ENCODE assay signal across 15 cellular contexts in the genomic region with DNA sequence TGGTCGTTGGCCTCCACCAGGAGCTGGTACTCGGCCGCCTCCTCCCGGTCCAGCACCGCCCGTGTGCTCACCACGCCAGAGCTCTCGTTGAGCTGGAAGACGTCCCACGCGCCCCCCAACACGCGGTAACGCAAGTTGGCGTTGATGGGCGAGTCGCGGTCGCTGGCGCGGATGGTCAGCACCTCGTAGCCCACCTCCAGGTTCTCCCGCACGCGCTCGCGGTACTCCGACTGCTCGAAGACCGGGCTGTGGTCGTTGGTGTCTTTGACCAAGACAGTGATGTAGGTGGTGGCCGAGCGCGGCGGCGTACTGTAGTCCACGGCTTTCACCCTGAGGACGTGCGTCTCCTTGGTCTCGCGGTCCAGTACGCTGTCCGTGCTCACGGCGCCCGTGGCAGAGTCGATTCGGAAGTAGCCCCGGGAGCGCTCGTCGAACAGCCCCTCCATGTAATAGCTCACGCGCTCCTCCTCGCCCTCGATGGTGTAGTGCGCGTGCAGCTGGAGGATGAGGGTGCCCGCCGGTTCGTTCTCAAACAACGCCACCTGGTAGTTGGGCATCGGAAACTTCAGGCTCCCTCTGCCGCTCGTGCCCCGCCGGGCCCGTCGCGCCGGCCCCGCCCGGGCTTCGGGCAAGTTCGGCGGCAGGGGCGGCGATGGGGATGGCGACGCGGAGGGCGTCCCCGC. TPM values are rescaled to one million over a fixed set of nuclear protein-coding genes. Genes with fewer than 3 reads are reported as not detected.
A peak's percentile ranks its signal among the peaks of the same experiment; 100 is the strongest.
DNase-seq lines count a peak whose midpoint lies in the region; ATAC-seq and TF ChIP-seq lines count a peak whose summit lies in the region.
"Had no signal": no experiment of that assay in that cellular context is flagged by ENCODE, and none has a peak within 500 bp of the region (broad histone marks: within the 10 kb centered on the region; RNA-seq: fewer than 3 reads in every experiment).

No MANE protein-coding gene starts in this region.

- no peaks in the 10 kb centered on the region for H3F3A ChIP-seq in GM23338 (replicated peaks; ENCODE audit: low read depth)

- peak overlapping the region; percentile 74 for H3K4me2 ChIP-seq in GM23338
- H3K4me2 ChIP-seq in hepatocyte, result peak overlapping the region; percentile 83
- H3K4me2 ChIP-seq in osteoblast (ENCODE audit: insufficient read depth, low read length), result no peak overlapping the region

- CTCF ChIA-PET in activated CD8-positive, alpha-beta memory T cell treated with anti-CD3 and anti-CD28 coated beads, Interleukin-2, amount 10 ng/mL, durations not matched to agents 7 days and 5 days (lab: Charles Lee), result no interaction called here

- H2AFZ ChIP-seq in GM23338, result no peak overlapping the region
- H2AFZ ChIP-seq in hepatocyte, result no peak overlapping the region
- no peak overlapping the region for H2AFZ ChIP-seq in osteoblast (ENCODE audit: low read length)

- DNase-seq in GM23338 (ENCODE audit: low spot score) (peak; percentile 47), RWPE2 (ENCODE audit: low spot score) (no peak), hepatocyte (ENCODE audit: low spot score) (no peak), osteoblast (ENCODE audit: insufficient read length, low spot score, missing footprints) (peak; percentile 84), transverse colon (no peak)
- DNase-seq in activated CD8-positive, alpha-beta memory T cell treated with anti-CD3 and anti-CD28 coated beads, Interleukin-2, amount 10 ng/mL, durations not matched to agents 7 days and 5 days, result no peak
- DNase-seq: CD4-positive, alpha-beta T cell; mucosa of descending colon; NCI-H1694; stimulated activated CD4-positive, alpha-beta T cell treated with anti-CD3 and anti-CD28 coated beads, Interleukin-4, amount 100 ng/mL, for 24 hours; stimulated activated naive CD8-positive, alpha-beta T cell treated with anti-CD3 and anti-CD28 coated beads, Interleukin-15, Interleukin-2, amounts not matched to agents 100 U/mL and 50 U/mL, for 24 hours had no signal

- intact Hi-C loops in transverse colon (cut with DNase I; ENCODE audit: low total_unique reads), result loop anchor here (10.0 kb wide), 1 partner anchor 411 kb away; no protein-coding TSS in a partner anchor

- H3K27me3 ChIP-seq in GM23338 (ENCODE audit: insufficient read depth) (peaks cover 43% of the 10 kb centered on the region), RWPE2 (ENCODE audit: insufficient read depth, poor library complexity, severe bottlenecking) (no peaks in the 10 kb centered on the region), hepatocyte (peaks cover 18% of the 10 kb centered on the region), osteoblast (ENCODE audit: insufficient read depth, low read length) (peaks cover 20% of the 10 kb centered on the region), transverse colon (peaks cover 53% of the 10 kb centered on the region)

- peak overlapping the region; percentile 63 for H3K4me3 Mint-ChIP-seq in GM23338
- no peak overlapping the region for H3K4me3 Mint-ChIP-seq in activated CD8-positive, alpha-beta memory T cell treated with anti-CD3 and anti-CD28 coated beads, Interleukin-2, amount 10 ng/mL, durations not matched to agents 7 days and 5 days
- H3K4me3 Mint-ChIP-seq: CD4-positive, alpha-beta T cell had no signal

- no peaks in the 10 kb centered on the region for H3K9me2 ChIP-seq in GM23338 (ENCODE audit: insufficient read depth)
- no peaks in the 10 kb centered on the region for H3K9me2 ChIP-seq in hepatocyte (replicated peaks; ENCODE audit: insufficient read depth)

- TF ChIP-seq EP300 in transverse colon (IDR thresholded peaks at IDR 0.05; ENCODE audit: low read depth), result no peak

- H3K4me1 Mint-ChIP-seq in GM23338, result peaks cover 16% of the 10 kb centered on the region
- H3K4me1 Mint-ChIP-seq in activated CD8-positive, alpha-beta memory T cell treated with anti-CD3 and anti-CD28 coated beads, Interleukin-2, amount 10 ng/mL, durations not matched to agents 7 days and 5 days, result peaks cover 2% of the 10 kb centered on the region

- no peak overlapping the region for H3K27ac Mint-ChIP-seq in GM23338
- H3K27ac Mint-ChIP-seq in activated CD8-positive, alpha-beta memory T cell treated with anti-CD3 and anti-CD28 coated beads, Interleukin-2, amount 10 ng/mL, durations not matched to agents 7 days and 5 days, result no peak overlapping the region
- H3K27ac Mint-ChIP-seq: CD4-positive, alpha-beta T cell; IgD-negative memory B cell had no signal

- 0 out of 3 replicates have a peak, but pooled peaks cover 3% of the 10 kb centered on the region for H3K9me3 Mint-ChIP-seq in GM23338
- no peaks in the 10 kb centered on the region for H3K9me3 Mint-ChIP-seq in activated CD8-positive, alpha-beta memory T cell treated with anti-CD3 and anti-CD28 coated beads, Interleukin-2, amount 10 ng/mL, durations not matched to agents 7 days and 5 days (ENCODE audit: low read depth)
- H3K9me3 Mint-ChIP-seq: CD4-positive, alpha-beta T cell; IgD-negative memory B cell had no signal

- in situ Hi-C loops in transverse colon (cut with MboI; ENCODE audit: low pct_ligation_motif_present in 1 of 4, low pct_unique_long_range_greater_than_20kb in 1 of 4, low sequenced_read_pairs in 3 of 4), result loop anchor here in 1 of 4 donors (25.0 kb wide), 1 partner anchor 424 kb away; no protein-coding TSS in a partner anchor

- peaks cover 41% of the 10 kb centered on the region for H3K27me3 Mint-ChIP-seq in GM23338 (ENCODE audit: insufficient read depth, low read depth, poor library complexity)
- H3K27me3 Mint-ChIP-seq in activated CD8-positive, alpha-beta memory T cell treated with anti-CD3 and anti-CD28 coated beads, Interleukin-2, amount 10 ng/mL, durations not matched to agents 7 days and 5 days, result peaks cover 43% of the 10 kb centered on the region

- 91% methylated on average over 62 of the region's 83 CpGs for WGBS in hepatocyte (ENCODE audit: low lambda C conversion rate, missing lambda C conversion rate)
- 70 to 100% methylated on average over 2 to 82 of the region's 83 CpGs for WGBS in transverse colon (ENCODE audit: low coverage in 1 of 2), 2 donors

- peak overlapping the region; percentile 48; the same call in 1 of the 2 replicates for H3K4me3 ChIP-seq in GM23338
- peak overlapping the region; percentile 92 for H3K4me3 ChIP-seq in RWPE2 (ENCODE audit: severe bottlenecking)
- no peak overlapping the region for H3K4me3 ChIP-seq in hepatocyte
- no peak overlapping the region for H3K4me3 ChIP-seq in osteoblast (ENCODE audit: insufficient read depth, low read length)
- H3K4me3 ChIP-seq in transverse colon, result no peak overlapping the region
- H3K4me3 ChIP-seq: mucosa of descending colon had no signal

- H3K79me2 ChIP-seq in GM23338 (replicated peaks; ENCODE audit: insufficient read depth) (peaks cover 13% of the 10 kb centered on the region), hepatocyte (no peaks in the 10 kb centered on the region), osteoblast (ENCODE audit: insufficient read depth, low read length) (no peaks in the 10 kb centered on the region)

- H3K4me1 ChIP-seq in GM23338 (ENCODE audit: insufficient read depth), result peaks cover 5% of the 10 kb centered on the region; the same call in 1 of the 2 replicates
- peaks cover 15% of the 10 kb centered on the region for H3K4me1 ChIP-seq in RWPE2 (ENCODE audit: insufficient read depth, poor library complexity, severe bottlenecking)
- peaks cover 11% of the 10 kb centered on the region for H3K4me1 ChIP-seq in hepatocyte (ENCODE audit: insufficient read depth)
- peaks cover 15% of the 10 kb centered on the region for H3K4me1 ChIP-seq in osteoblast (ENCODE audit: insufficient read depth, low read length)
- H3K4me1 ChIP-seq in transverse colon, result peaks cover 0 to 19% (median 17%) of the 10 kb centered on the region in 4 donors

- TF ChIP-seq POLR2A in transverse colon (IDR thresholded peaks at IDR 0.05), result no peak

- H3K36me3 ChIP-seq in GM23338 (ENCODE audit: insufficient read depth) (no peaks in the 10 kb centered on the region), RWPE2 (ENCODE audit: low read depth) (peaks cover 32% of the 10 kb centered on the region), hepatocyte (replicated peaks; ENCODE audit: insufficient read depth, low read depth) (no peaks in the 10 kb centered on the region), osteoblast (ENCODE audit: insufficient read depth, low read length) (no peaks in the 10 kb centered on the region), transverse colon (no peaks in the 10 kb centered on the region)
- H3K36me3 ChIP-seq: ascending aorta, SJSA1 had no signal

- ATAC-seq in GM23338 (no peak), RWPE2 (ENCODE audit: low read depth) (no peak), HG02973 (IDR thresholded peaks at IDR 0.05; ENCODE audit: unreplicated experiment) (no peak)
- ATAC-seq in activated CD8-positive, alpha-beta memory T cell treated with anti-CD3 and anti-CD28 coated beads, Interleukin-2, amount 10 ng/mL, durations not matched to agents 7 days and 5 days, result no peak
- ATAC-seq: mucosa of descending colon; stimulated activated naive CD8-positive, alpha-beta T cell treated with anti-CD3 and anti-CD28 coated beads, Interleukin-15, Interleukin-2, amounts not matched to agents 100 U/mL and 50 U/mL, for 24 hours had no signal

- peaks cover 10% of the 10 kb centered on the region for H4K20me1 ChIP-seq in GM23338 (replicated peaks; ENCODE audit: insufficient read depth)
- no peaks in the 10 kb centered on the region for H4K20me1 ChIP-seq in hepatocyte (ENCODE audit: insufficient read depth, poor library complexity, severe bottlenecking)
- no peaks in the 10 kb centered on the region for H4K20me1 ChIP-seq in osteoblast (ENCODE audit: insufficient read depth, low read length)

- TF ChIP-seq CTCF in GM23338 (conservative IDR thresholded peaks at IDR 0.05; ENCODE audit: low read depth in 2 of 2) (0 out of 4 replicates have a peak, but pooled peaks of 1 of the 2 experiments have one; percentile 9), RWPE2 (IDR thresholded peaks at IDR 0.05; ENCODE audit: poor library complexity, severe bottlenecking) (no peak), hepatocyte (IDR thresholded peaks at IDR 0.05; ENCODE audit: poor library complexity) (no peak), osteoblast (IDR thresholded peaks at IDR 0.05; ENCODE audit: extremely low read depth, low read depth, low read length) (no peak), transverse colon (IDR thresholded peaks at IDR 0.05) (no peak)

- no peaks in the 10 kb centered on the region for H3K9me3 ChIP-seq in RWPE2 (ENCODE audit: severe bottlenecking)
- H3K9me3 ChIP-seq in hepatocyte (ENCODE audit: low read depth), result no peaks in the 10 kb centered on the region
- H3K9me3 ChIP-seq in osteoblast (ENCODE audit: low read depth, low read length), result no peaks in the 10 kb centered on the region
- no peaks in the 10 kb centered on the region for H3K9me3 ChIP-seq in transverse colon
- H3K9me3 ChIP-seq: ascending aorta, mucosa of descending colon had no signal

- H3K27ac ChIP-seq in GM23338 (ENCODE audit: low read depth) (no peak overlapping the region), RWPE2 (ENCODE audit: poor library complexity, severe bottlenecking) (peak overlapping the region; percentile 64), hepatocyte (no peak overlapping the region), osteoblast (ENCODE audit: low read depth, low read length) (no peak overlapping the region), transverse colon (no peak overlapping the region)
- H3K27ac ChIP-seq: ascending aorta, SJSA1 had no signal

- H3K36me3 Mint-ChIP-seq in GM23338 (ENCODE audit: low read depth), result peaks cover 23% of the 10 kb centered on the region
- no peaks in the 10 kb centered on the region for H3K36me3 Mint-ChIP-seq in activated CD8-positive, alpha-beta memory T cell treated with anti-CD3 and anti-CD28 coated beads, Interleukin-2, amount 10 ng/mL, durations not matched to agents 7 days and 5 days
- H3K36me3 Mint-ChIP-seq: IgD-negative memory B cell had no signal

RNA-seq across cellular contexts. Expression of a gene that starts 1.4 kb away (rescaled TPM):
- total RNA-seq in GM23338 (2014; rRNA removed; shearing (Covaris generic)), result 20.4 and 21.0 TPM in 2 replicates
- polyA plus RNA-seq in GM23338 (2016; fragmentation: Nextera tagmentation; extraction: Ambion mirVana) (4.8 and 6.1 TPM in 2 replicates), hepatocyte (3.0 and 4.9 TPM in 2 replicates)
- total RNA-seq in hepatocyte (5.8 and 8.7 TPM in 2 replicates), osteoblast (2.7 and 3.6 TPM in 2 replicates), transverse colon (1 to 10 TPM in 2 of 4 donors, under 1 TPM in 2; 0.96 to 2.5 (median 1.4) TPM)
- total RNA-seq in activated CD8-positive, alpha-beta memory T cell treated with anti-CD3 and anti-CD28 coated beads, Interleukin-2, amount 10 ng/mL, durations not matched to agents 7 days and 5 days, result under 1 TPM; 0.06 to 0.12 TPM

Comparison
In these comparisons a context has a peak if more than half of its experiments do, and no peak if none do; other contexts are left out.
1. DNase-seq: peak in GM23338 (single experiment) and osteoblast (single experiment); none in RWPE2 (single experiment), hepatocyte (single experiment), activated CD8-positive, alpha-beta memory T cell treated with anti-CD3 and anti-CD28 coated beads, Interleukin-2, amount 10 ng/mL, durations not matched to agents 7 days and 5 days (single experiment) and transverse colon (single experiment).
2. H3K4me3 ChIP-seq: peak in GM23338 (single experiment) and RWPE2 (single experiment); none in hepatocyte (single experiment), osteoblast (single experiment) and transverse colon (0 of 4).